In genomic region chr11:48109046-48109666, GRCh38 we compare ENCODE assay signal across 8 cellular contexts.
A peak's percentile ranks its signal among the peaks of the same experiment; 100 is the strongest.
DNase-seq lines count a peak whose midpoint lies in the region; ATAC-seq and TF ChIP-seq lines count a peak whose summit lies in the region.

No MANE protein-coding gene starts in this region.

- peak; percentile 30; the same call in 1 of the 2 replicates for TF ChIP-seq CTCF in BE2C (IDR thresholded peaks at IDR 0.05; ENCODE audit: low read depth, low read length)
- TF ChIP-seq CTCF in heart left ventricle (IDR thresholded peaks at IDR 0.05): peak in 6 of 12 donors; percentile 24 to 52 (median 44)

- 75 to 85% (median 83%) methylated on average over 5 of the region's 5 CpGs for WGBS in heart left ventricle, 4 donors

- no peak for TF ChIP-seq POLR2A in heart left ventricle (IDR thresholded peaks at IDR 0.05)

- no peaks in the 10 kb centered on the region for H3K27me3 ChIP-seq in BE2C
- H3K27me3 ChIP-seq in heart left ventricle: no peaks in the 10 kb centered on the region

- H3K4me1 Mint-ChIP-seq in activated T-helper 2 cell treated with anti-CD3 and anti-CD28 coated beads, Interferon-gamma antibody, Interleukin-2, Interleukin-4, amounts not matched to agents 10 μg/mL and 5 μg/mL and 100 μg/mL, durations not matched to agents 14 hours and 24 hours and 36 hours (ENCODE audit: low read depth): peaks cover 44% of the 10 kb centered on the region

- peak overlapping the region in 1 of 12 donors; percentile 66 for H3K27ac ChIP-seq in heart left ventricle

- H3K4me3 Mint-ChIP-seq in activated T-helper 2 cell treated with anti-CD3 and anti-CD28 coated beads, Interferon-gamma antibody, Interleukin-2, Interleukin-4, amounts not matched to agents 10 μg/mL and 5 μg/mL and 100 μg/mL, durations not matched to agents 14 hours and 24 hours and 36 hours (ENCODE audit: low read depth): peak overlapping the region; percentile 0

- H3K36me3 Mint-ChIP-seq in activated T-helper 2 cell treated with anti-CD3 and anti-CD28 coated beads, Interferon-gamma antibody, Interleukin-2, Interleukin-4, amounts not matched to agents 10 μg/mL and 5 μg/mL and 100 μg/mL, durations not matched to agents 14 hours and 24 hours and 36 hours (ENCODE audit: low read depth): peaks cover 25% of the 10 kb centered on the region

- H3K9me3 ChIP-seq in BE2C: no peaks in the 10 kb centered on the region
- H3K9me3 ChIP-seq in heart left ventricle: peaks cover 0 to 2% (median 0%) of the 10 kb centered on the region in 12 donors

- peak overlapping the region; percentile 78 for H3K27ac Mint-ChIP-seq in activated T-helper 2 cell treated with anti-CD3 and anti-CD28 coated beads, Interferon-gamma antibody, Interleukin-2, Interleukin-4, amounts not matched to agents 10 μg/mL and 5 μg/mL and 100 μg/mL, durations not matched to agents 14 hours and 24 hours and 36 hours

- DNase-seq in BE2C (no peak), NCI-H2227 treated with DMSO at 0.1 percent for 48 hours (lab: John Stamatoyannopoulos, UW) (peak; percentile 54), heart left ventricle (no peak), sciatic nerve (ENCODE audit: low spot score) (no peak), GM19240 (ENCODE audit: insufficient read length, low spot score) (no peak), mucosa of gallbladder (ENCODE audit: low spot score) (no peak)
- no peak for DNase-seq in activated T-helper 2 cell treated with anti-CD3 and anti-CD28 coated beads, Interferon-gamma antibody, Interleukin-2, Interleukin-4, amounts not matched to agents 10 μg/mL and 5 μg/mL and 100 μg/mL, durations not matched to agents 14 hours and 24 hours and 36 hours (ENCODE audit: low spot score)

- no peaks in the 10 kb centered on the region for H3K27me3 Mint-ChIP-seq in activated T-helper 2 cell treated with anti-CD3 and anti-CD28 coated beads, Interferon-gamma antibody, Interleukin-2, Interleukin-4, amounts not matched to agents 10 μg/mL and 5 μg/mL and 100 μg/mL, durations not matched to agents 14 hours and 24 hours and 36 hours (ENCODE audit: low read depth)

- H3K36me3 ChIP-seq in BE2C (no peaks in the 10 kb centered on the region), heart left ventricle (peaks cover 0 to 11% (median 0%) of the 10 kb centered on the region in 9 donors)

- H3K4me1 ChIP-seq in BE2C (no peaks in the 10 kb centered on the region), heart left ventricle (peaks cover 0 to 62% (median 15%) of the 10 kb centered on the region in 12 donors)

- intact Hi-C loops in activated T-helper 2 cell treated with anti-CD3 and anti-CD28 coated beads, Interferon-gamma antibody, Interleukin-2, Interleukin-4, amounts not matched to agents 10 μg/mL and 5 μg/mL and 100 μg/mL, durations not matched to agents 14 hours and 24 hours and 36 hours (cut with micrococcal nuclease): loop anchor here (1.0 to 5.0 kb wide), 6 partner anchors 37 to 262 kb away; no protein-coding TSS in a partner anchor
- intact Hi-C loops in heart left ventricle (cut with DNase I) (loop anchor here in 7 of 10 donors (1.0 to 10.0 kb wide), 7 partner anchors 64 to 264 kb away; partner anchors contain the start of genes PTPRJ (in 3 of the 7) and NUP160 (in 1 of the 7)), sciatic nerve (cut with DNase I) (loop anchor here (10.0 kb wide), 2 partner anchors 124 to 174 kb away; partner anchors contain the start of gene PTPRJ)

- H3K4me3 ChIP-seq in BE2C (ENCODE audit: low read depth, low read length): peak overlapping the region; percentile 57
- H3K4me3 ChIP-seq in heart left ventricle: peak overlapping the region in 7 of 12 donors; percentile 4 to 42 (median 30)

- peaks cover 4% of the 10 kb centered on the region for H3K9me3 Mint-ChIP-seq in activated T-helper 2 cell treated with anti-CD3 and anti-CD28 coated beads, Interferon-gamma antibody, Interleukin-2, Interleukin-4, amounts not matched to agents 10 μg/mL and 5 μg/mL and 100 μg/mL, durations not matched to agents 14 hours and 24 hours and 36 hours

- ATAC-seq in GM18907 (IDR thresholded peaks at IDR 0.05; ENCODE audit: unreplicated experiment): peak; percentile 1
- ATAC-seq in heart left ventricle: peak in 2 of 4 donors; percentile 38 to 57
- ATAC-seq in sciatic nerve: peak; percentile 64
